15 cellular contexts compared by ENCODE assay signal in genomic region chr15:46386356-46386755, GRCh38.
A peak's percentile ranks its signal among the peaks of the same experiment; 100 is the strongest.
DNase-seq lines count a peak whose midpoint lies in the region; ATAC-seq, FAIRE-seq and TF ChIP-seq lines count a peak whose summit lies in the region.
"Had no signal": no experiment of that assay in that cellular context is flagged by ENCODE, and none has a peak within 500 bp of the region (broad histone marks: within the 10 kb centered on the region; RNA-seq: fewer than 3 reads in every experiment).

No MANE protein-coding gene starts in this region.

- H3K27me3 ChIP-seq in bronchial epithelial cell (ENCODE audit: control insufficient read depth, insufficient read depth, low read length) (no peaks in the 10 kb centered on the region), stomach (no peaks in the 10 kb centered on the region)
- H3K27me3 ChIP-seq: BLaER1 treated with 17β-estradiol and CSF1 and Interleukin-3, amounts not matched to agents 10 nM and 100 nM had no signal

- DNase-seq in GM04504 (ENCODE audit: low read depth) (peak; percentile 1), NCI-H69 (lab: John Stamatoyannopoulos, UW) (peak; percentile 35), bronchial epithelial cell (ENCODE audit: low read depth) (peak; percentile 1), retinal pigment epithelial cell (ENCODE audit: low read depth) (peak; percentile 7), stomach (no peak), amniotic stem cell (lab: John Stamatoyannopoulos, UW) (no peak)
- DNase-seq: ACHN; CD4-positive, CD25-positive, alpha-beta regulatory T cell; DMS79; EL; GM23248; H7 had no signal

- no peaks in the 10 kb centered on the region for H3K4me1 ChIP-seq in stomach
- H3K4me1 ChIP-seq: BLaER1 treated with 17β-estradiol and CSF1 and Interleukin-3, amounts not matched to agents 10 nM and 100 nM had no signal

- FAIRE-seq in bronchial epithelial cell (lab: Jason Lieb, UNC): no peak
- FAIRE-seq: G401.6 had no signal

- intact Hi-C loops in stomach (cut with DNase I; ENCODE audit: low total_unique reads): no loop called here

- H3K36me3 ChIP-seq in bronchial epithelial cell (ENCODE audit: control insufficient read depth, insufficient read depth, low read length) (no peaks in the 10 kb centered on the region), stomach (no peaks in the 10 kb centered on the region)
- H3K36me3 ChIP-seq: BLaER1 treated with 17β-estradiol and CSF1 and Interleukin-3, amounts not matched to agents 10 nM and 100 nM had no signal

- TF ChIP-seq POLR2A in stomach (IDR thresholded peaks at IDR 0.05): no peak

- TF ChIP-seq CTCF in bronchial epithelial cell (IDR thresholded peaks at IDR 0.05; ENCODE audit: insufficient read depth, low read length, severe bottlenecking) (no peak), retinal pigment epithelial cell (conservative IDR thresholded peaks at IDR 0.05; ENCODE audit: low read depth, low read length) (no peak), stomach (IDR thresholded peaks at IDR 0.05) (no peak)

- H3K27ac ChIP-seq in stomach: no peak overlapping the region
- H3K27ac ChIP-seq: BLaER1 treated with 17β-estradiol and CSF1 and Interleukin-3, amounts not matched to agents 10 nM and 100 nM; GM23248 had no signal

- WGBS in stomach, 5 donors: 57 to 64% (median 58%) methylated on average over 1 of the region's 1 CpG

- peaks cover 0 to 16% (median 10%) of the 10 kb centered on the region in 4 donors for H3K9me3 ChIP-seq in stomach

- H3K4me3 ChIP-seq in bronchial epithelial cell (ENCODE audit: low read depth, low read length) (no peak overlapping the region), retinal pigment epithelial cell (ENCODE audit: low read length) (no peak overlapping the region), stomach (no peak overlapping the region)
- H3K4me3 ChIP-seq: BLaER1 treated with 17β-estradiol and CSF1 and Interleukin-3, amounts not matched to agents 10 nM and 100 nM; GM23248 had no signal

- TF ChIP-seq EP300 in stomach (IDR thresholded peaks at IDR 0.05): no peak

- ATAC-seq in GM18519 (IDR thresholded peaks at IDR 0.05; ENCODE audit: low FRiP score, unreplicated experiment): no peak

Comparison
In these comparisons a context has a peak if more than half of its experiments do, and no peak if none do; other contexts are left out.
1. DNase-seq: peak in GM04504 (single experiment), NCI-H69 (single experiment), bronchial epithelial cell (single experiment) and retinal pigment epithelial cell (single experiment); none in stomach (single experiment) and amniotic stem cell (single experiment).